12 cellular contexts compared by ENCODE assay signal in genomic region chr20:39676857-39677351, GRCh38.
DNase-seq lines count a peak whose midpoint lies in the region; ATAC-seq lines count a peak whose summit lies in the region.
"Had no signal": no experiment of that assay in that cellular context is flagged by ENCODE, and none has a peak within 500 bp of the region (broad histone marks: within the 10 kb centered on the region; RNA-seq: fewer than 3 reads in every experiment).

No MANE protein-coding gene starts in this region.

- no peak overlapping the region for H3K9ac ChIP-seq in GM23248

- no peaks in the 10 kb centered on the region for H3K36me3 ChIP-seq in GM23248 (ENCODE audit: low read depth)

- peaks cover 0 to 3% of the 10 kb centered on the region in 2 donors for H3K9me3 Mint-ChIP-seq in effector memory CD8-positive, alpha-beta T cell

- H3K9me2 ChIP-seq in GM23248 (ENCODE audit: insufficient read depth) = no peaks in the 10 kb centered on the region

- H3K4me1 ChIP-seq in GM23248 (ENCODE audit: insufficient read depth) = no peaks in the 10 kb centered on the region

- H3F3A ChIP-seq in GM23248 (ENCODE audit: insufficient read depth) = no peaks in the 10 kb centered on the region

- ATAC-seq in left lobe of liver (peak; percentile 55), GM18520 (IDR thresholded peaks at IDR 0.05; ENCODE audit: unreplicated experiment) (no peak), GM21619 (IDR thresholded peaks at IDR 0.05; ENCODE audit: unreplicated experiment) (no peak)
- no peak for ATAC-seq in effector memory CD8-positive, alpha-beta T cell (replicated peaks)

- no peak overlapping the region for H2AFZ ChIP-seq in GM23248

- no peak overlapping the region for H3K4me2 ChIP-seq in GM23248 (ENCODE audit: unreplicated experiment)

- 4 to 13% methylated on average over 4 of the region's 4 CpGs for WGBS in GM23248 (ENCODE audit: low coverage in 1 of 2, low lambda C conversion rate in 2 of 2, missing lambda C conversion rate in 2 of 2), 2 experiments

- H3K4me3 Mint-ChIP-seq in effector memory CD8-positive, alpha-beta T cell = no peak overlapping the region
- H3K4me3 Mint-ChIP-seq: activated naive CD8-positive, alpha-beta T cell; mesothelial cell of epicardium had no signal

- H3K9me3 ChIP-seq in GM23248 (ENCODE audit: low read depth) = no peaks in the 10 kb centered on the region

- no peaks in the 10 kb centered on the region for H3K79me2 ChIP-seq in GM23248 (ENCODE audit: insufficient read depth)

- no peak overlapping the region for H3K27ac Mint-ChIP-seq in effector memory CD8-positive, alpha-beta T cell
- H3K27ac Mint-ChIP-seq: activated naive CD8-positive, alpha-beta T cell; mesothelial cell of epicardium had no signal

- no peaks in the 10 kb centered on the region for H4K20me1 ChIP-seq in GM23248 (ENCODE audit: insufficient read depth)

- in situ Hi-C loops in GM23248 (cut with MboI) = no loop called here

- no peaks in the 10 kb centered on the region for H3K4me1 Mint-ChIP-seq in effector memory CD8-positive, alpha-beta T cell (ENCODE audit: low read depth in 2 of 2)
- H3K4me1 Mint-ChIP-seq: mesothelial cell of epicardium had no signal

- no peak overlapping the region for H3K27ac ChIP-seq in GM23248

- H3K27me3 ChIP-seq in GM23248 (replicated peaks; ENCODE audit: insufficient read depth) = no peaks in the 10 kb centered on the region

- H3K4me3 ChIP-seq in GM23248 = no peak overlapping the region

- DNase-seq in Ammon's horn (ENCODE audit: low spot score) (peak; percentile 12), GM23248 (peak; percentile 51), SW480 (ENCODE audit: low spot score) (peak; percentile 22), left lobe of liver (ENCODE audit: low spot score) (no peak), Kasumi-1 (lab: John Stamatoyannopoulos, UW) (no peak)
- no peak for DNase-seq in effector memory CD8-positive, alpha-beta T cell
- DNase-seq: DND-41, NCI-H69 had no signal

- H3K27me3 Mint-ChIP-seq in effector memory CD8-positive, alpha-beta T cell = no peaks in the 10 kb centered on the region

- no peaks in the 10 kb centered on the region for H3K36me3 Mint-ChIP-seq in effector memory CD8-positive, alpha-beta T cell (ENCODE audit: insufficient read depth)
- H3K36me3 Mint-ChIP-seq: activated naive CD8-positive, alpha-beta T cell; mesothelial cell of epicardium had no signal

Comparison
In these comparisons a context has a peak if more than half of its experiments do, and no peak if none do; other contexts are left out.
1. DNase-seq: peak in Ammon's horn (single experiment), GM23248 (single experiment) and SW480 (single experiment); none in left lobe of liver (single experiment), effector memory CD8-positive, alpha-beta T cell (0 of 3) and Kasumi-1 (0 of 2).